14 cellular contexts compared by ENCODE assay signal in the genomic region with DNA sequence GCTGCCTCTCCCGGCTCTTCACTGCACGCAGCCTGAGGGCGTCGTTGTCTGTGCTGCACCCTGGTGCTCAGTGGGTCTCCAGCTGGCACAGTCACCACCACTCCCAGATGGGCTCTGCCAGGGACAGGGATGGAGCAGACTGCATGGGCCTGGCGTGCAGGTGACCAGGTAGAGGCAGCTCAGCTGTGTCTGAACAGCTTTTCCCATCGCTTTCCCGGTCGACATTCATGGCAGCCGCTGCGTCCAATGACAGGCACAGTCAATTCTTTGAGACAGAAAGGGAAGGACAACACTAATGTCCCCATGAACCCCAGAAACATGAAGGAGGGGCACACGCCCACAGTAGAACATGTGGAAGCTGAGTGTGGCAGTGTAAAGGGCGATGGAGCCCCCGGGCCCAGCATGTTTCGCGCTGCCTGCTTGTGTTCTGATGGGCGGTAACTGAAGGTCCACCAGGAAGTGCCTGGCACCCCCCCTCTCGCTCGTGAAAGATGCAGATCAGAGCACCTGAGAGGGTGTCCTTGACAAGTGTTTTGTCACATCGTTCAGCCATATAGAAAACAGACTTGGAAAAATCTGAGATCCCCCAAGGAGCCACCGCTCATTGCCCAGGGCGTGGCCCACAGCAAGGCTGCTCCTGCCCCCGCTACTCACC.
DNase-seq lines count a peak whose midpoint lies in the region; ATAC-seq and TF ChIP-seq lines count a peak whose summit lies in the region.
"Had no signal": no experiment of that assay in that cellular context is flagged by ENCODE, and none has a peak within 500 bp of the region (broad histone marks: within the 10 kb centered on the region; RNA-seq: fewer than 3 reads in every experiment).

No MANE protein-coding gene starts in this region.

- POLR2A ChIA-PET in activated CD8-positive, alpha-beta T cell treated with anti-CD3 and anti-CD28 coated beads for 36 hours (lab: Charles Lee): interaction anchor here (3.6 kb wide), 1 partner anchor 11 kb away, joined by 20 read pairs; no protein-coding TSS in a partner anchor

- peak overlapping the region; percentile 99 for H3K27ac Mint-ChIP-seq in activated CD8-positive, alpha-beta T cell treated with anti-CD3 and anti-CD28 coated beads for 36 hours

- no peak for TF ChIP-seq CTCF in activated CD8-positive, alpha-beta T cell treated with anti-CD3 and anti-CD28 coated beads for 36 hours (IDR thresholded peaks at IDR 0.05)
- no peak for TF ChIP-seq CTCF in testis (IDR thresholded peaks at IDR 0.05)

- TF ChIP-seq POLR2A in testis (IDR thresholded peaks at IDR 0.05): no peak

- H3K9me3 Mint-ChIP-seq in activated CD8-positive, alpha-beta T cell treated with anti-CD3 and anti-CD28 coated beads for 36 hours: no peaks in the 10 kb centered on the region

- H3K36me3 ChIP-seq in testis (ENCODE audit: low read depth, missing control alignments): no peaks in the 10 kb centered on the region

- CTCF ChIA-PET in activated CD8-positive, alpha-beta T cell treated with anti-CD3 and anti-CD28 coated beads for 36 hours (lab: Charles Lee): interaction anchor here (1.5 kb wide), 1 partner anchor 139 kb away, joined by 5 read pairs; no protein-coding TSS in a partner anchor

- H3K4me1 ChIP-seq in testis: no peaks in the 10 kb centered on the region

- no peak for ATAC-seq in activated CD8-positive, alpha-beta T cell treated with anti-CD3 and anti-CD28 coated beads for 36 hours
- ATAC-seq in GM19395 (IDR thresholded peaks at IDR 0.05; ENCODE audit: unreplicated experiment): no peak
- ATAC-seq: K562 had no signal

- H3K27me3 ChIP-seq in testis: no peaks in the 10 kb centered on the region

- peaks cover 31% of the 10 kb centered on the region for H3K36me3 Mint-ChIP-seq in activated CD8-positive, alpha-beta T cell treated with anti-CD3 and anti-CD28 coated beads for 36 hours (ENCODE audit: low read depth)

- no peaks in the 10 kb centered on the region for H3K27me3 Mint-ChIP-seq in activated CD8-positive, alpha-beta T cell treated with anti-CD3 and anti-CD28 coated beads for 36 hours

- H3K4me3 Mint-ChIP-seq in activated CD8-positive, alpha-beta T cell treated with anti-CD3 and anti-CD28 coated beads for 36 hours: peak overlapping the region; percentile 66

- H3K9me3 ChIP-seq in testis: no peaks in the 10 kb centered on the region

- WGBS in testis, 2 donors: 97% methylated on average over 22 of the region's 22 CpGs

- peak; percentile 54 for DNase-seq in activated CD8-positive, alpha-beta memory T cell treated with anti-CD3 and anti-CD28 coated beads for 24 hours
- DNase-seq in activated CD8-positive, alpha-beta memory T cell treated with anti-CD3 and anti-CD28 coated beads, Interleukin-2, amount 50 U/mL, for 4 hours: no peak
- no peak for DNase-seq in activated CD8-positive, alpha-beta T cell treated with anti-CD3 and anti-CD28 coated beads for 36 hours
- peak; percentile 40 for DNase-seq in islet precursor cell
- DNase-seq in testis: peak; percentile 7
- DNase-seq in SK-N-DZ (ENCODE audit: low spot score): no peak
- no peak for DNase-seq in KG1 (lab: John Stamatoyannopoulos, UW)
- DNase-seq: ACHN, foreskin fibroblast, NCI-H146, NCI-H524 treated with DMSO at 0.1 percent for 48 hours, occipital lobe had no signal

- peaks cover 76% of the 10 kb centered on the region for H3K4me1 Mint-ChIP-seq in activated CD8-positive, alpha-beta T cell treated with anti-CD3 and anti-CD28 coated beads for 36 hours (ENCODE audit: low read depth)

- intact Hi-C loops in activated CD8-positive, alpha-beta T cell treated with anti-CD3 and anti-CD28 coated beads for 36 hours (cut with micrococcal nuclease): no loop called here
- intact Hi-C loops in testis (cut with DNase I; ENCODE audit: low total_unique reads): no loop called here

- H3K4me3 ChIP-seq in testis: no peak overlapping the region
- H3K4me3 ChIP-seq: K562 had no signal

- H3K27ac ChIP-seq in testis: no peak overlapping the region

Comparison
In these comparisons a context has a peak if more than half of its experiments do, and no peak if none do; other contexts are left out.
1. DNase-seq: peak in activated CD8-positive, alpha-beta memory T cell treated with anti-CD3 and anti-CD28 coated beads for 24 hours (single experiment), islet precursor cell (single experiment) and testis (single experiment); none in activated CD8-positive, alpha-beta memory T cell treated with anti-CD3 and anti-CD28 coated beads, Interleukin-2, amount 50 U/mL, for 4 hours (single experiment), activated CD8-positive, alpha-beta T cell treated with anti-CD3 and anti-CD28 coated beads for 36 hours (single experiment), SK-N-DZ (single experiment) and KG1 (single experiment).